ENCODE assay signal across 18 cellular contexts in genomic region chr15:88908697-88909621, GRCh38. TPM values are rescaled to one million over a fixed set of nuclear protein-coding genes. Genes with fewer than 3 reads are reported as not detected.
DNase-seq lines count a peak whose midpoint lies in the region; ATAC-seq, FAIRE-seq and TF ChIP-seq lines count a peak whose summit lies in the region.
"Had no signal": no experiment of that assay in that cellular context is flagged by ENCODE, and none has a peak within 500 bp of the region (broad histone marks: within the 10 kb centered on the region; RNA-seq: fewer than 3 reads in every experiment).

No MANE protein-coding gene starts in this region.

- peaks cover 44% of the 10 kb centered on the region for H3K4me1 Mint-ChIP-seq in progenitor cell of endocrine pancreas (ENCODE audit: low read depth)

- H3K36me3 Mint-ChIP-seq in progenitor cell of endocrine pancreas (ENCODE audit: insufficient read depth), result peaks cover 27% of the 10 kb centered on the region
- H3K36me3 Mint-ChIP-seq: activated CD8-positive, alpha-beta memory T cell treated with anti-CD3 and anti-CD28 coated beads, Interleukin-2, amount 10 ng/mL, durations not matched to agents 7 days and 5 days had no signal

- no peaks in the 10 kb centered on the region for H3K9me3 Mint-ChIP-seq in progenitor cell of endocrine pancreas (ENCODE audit: low read depth)
- H3K9me3 Mint-ChIP-seq: activated naive CD8-positive, alpha-beta T cell treated with anti-CD3 and anti-CD28 coated beads, Interleukin-2, amount 10 ng/mL, durations not matched to agents 7 days and 5 days; mesothelial cell of epicardium had no signal

- H3K4me3 ChIP-seq in BLaER1 treated with 17β-estradiol and CSF1 and Interleukin-3, amounts not matched to agents 10 nM and 100 nM, result no peak overlapping the region
- H3K4me3 ChIP-seq in fibroblast of lung (replicated peaks in 1 of 4; ENCODE audit: control extremely low read depth in 1 of 4, insufficient read depth in 1 of 4, low read depth in 3 of 4, low read length in 4 of 4), result no peak overlapping the region
- H3K4me3 ChIP-seq in spleen, result no peak overlapping the region
- H3K4me3 ChIP-seq: skin epidermis had no signal

- FAIRE-seq in HTR-8/SVneo (lab: Jason Lieb, UNC), result peak; percentile 58

- no peak for TF ChIP-seq POLR2A in spleen (IDR thresholded peaks at IDR 0.05)

- H2AFZ ChIP-seq in fibroblast of lung (ENCODE audit: low read length), result no peak overlapping the region

- DNase-seq in HTR-8/SVneo (ENCODE audit: insufficient read length, low spot score), result no peak
- DNase-seq in fibroblast of lung (ENCODE audit: low read depth in 2 of 2), result peak; percentile 36 to 61
- no peak for DNase-seq in progenitor cell of endocrine pancreas (ENCODE audit: low spot score, unreplicated experiment)
- DNase-seq in SIG-M5 (lab: John Stamatoyannopoulos, UW), result no peak
- DNase-seq in spleen, result no peak
- DNase-seq in DMS53 treated with DMSO at 0.1 percent for 48 hours (lab: John Stamatoyannopoulos, UW; ENCODE audit: unreplicated experiment), result no peak
- DNase-seq: activated CD8-positive, alpha-beta memory T cell treated with anti-CD3 and anti-CD28 coated beads, Interleukin-2, amount 10 ng/mL, durations not matched to agents 7 days and 5 days; activated naive CD8-positive, alpha-beta T cell treated with anti-CD3 and anti-CD28 coated beads, Interleukin-2, amount 10 ng/mL, durations not matched to agents 7 days and 5 days; effector memory CD4-positive, alpha-beta T cell; HCEC 1CT; hippocampal formation; NCI-H2227 treated with DMSO at 0.1 percent for 48 hours; T-helper 9 cell had no signal

- peak overlapping the region in 7 of 11 experiments; percentile 12 to 99 (median 86); a peak in 9 of 22 replicates for H3K4me2 ChIP-seq in BLaER1 treated with 17β-estradiol and CSF1 and Interleukin-3, amounts not matched to agents 10 nM and 100 nM
- H3K4me2 ChIP-seq in fibroblast of lung (ENCODE audit: extremely low read depth, insufficient read depth, low read length), result no peak overlapping the region
- H3K4me2 ChIP-seq: KMS-11 had no signal

- intact Hi-C loops in spleen (cut with DNase I; ENCODE audit: low total_unique reads), result loop anchor here (10.0 kb wide), 2 partner anchors 106 to 266 kb away; no protein-coding TSS in a partner anchor

- WGBS in spleen, 5 donors, result 80 to 96% (median 94%) methylated on average over 9 to 16 of the region's 16 CpGs

- no peaks in the 10 kb centered on the region for H3K27me3 Mint-ChIP-seq in progenitor cell of endocrine pancreas
- H3K27me3 Mint-ChIP-seq: activated CD8-positive, alpha-beta memory T cell treated with anti-CD3 and anti-CD28 coated beads, Interleukin-2, amount 10 ng/mL, durations not matched to agents 7 days and 5 days; activated naive CD8-positive, alpha-beta T cell treated with anti-CD3 and anti-CD28 coated beads, Interleukin-2, amount 10 ng/mL, durations not matched to agents 7 days and 5 days had no signal

- H3K36me3 ChIP-seq in BLaER1 treated with 17β-estradiol and CSF1 and Interleukin-3, amounts not matched to agents 10 nM and 100 nM, result peaks cover 0 to 60% (median 48%) of the 10 kb centered on the region in 11 experiments; a peak in 18 of 22 replicates
- H3K36me3 ChIP-seq in fibroblast of lung (ENCODE audit: control insufficient read depth, insufficient read depth, low read length) (peaks cover 8% of the 10 kb centered on the region), spleen (peaks cover 0 to 45% (median 0%) of the 10 kb centered on the region in 6 donors)

- H3K9me3 ChIP-seq in BLaER1 treated with 17β-estradiol and CSF1 and Interleukin-3, amounts not matched to agents 10 nM and 100 nM (replicated peaks in 1 of 11), result no peaks in the 10 kb centered on the region
- H3K9me3 ChIP-seq in fibroblast of lung (ENCODE audit: control insufficient read depth, insufficient read depth, low read depth, low read length) (no peaks in the 10 kb centered on the region), spleen (no peaks in the 10 kb centered on the region)

- peaks cover 0 to 66% (median 7%) of the 10 kb centered on the region in 11 experiments; a peak in 7 of 22 replicates for H4K20me1 ChIP-seq in BLaER1 treated with 17β-estradiol and CSF1 and Interleukin-3, amounts not matched to agents 10 nM and 100 nM
- no peaks in the 10 kb centered on the region for H4K20me1 ChIP-seq in fibroblast of lung (ENCODE audit: control insufficient read depth, extremely low read depth, insufficient read depth, low read length)

- H3K4me1 ChIP-seq in BLaER1 treated with 17β-estradiol and CSF1 and Interleukin-3, amounts not matched to agents 10 nM and 100 nM, result peaks cover 18 to 57% (median 47%) of the 10 kb centered on the region in 10 experiments
- H3K4me1 ChIP-seq in fibroblast of lung (ENCODE audit: control insufficient read depth, extremely low read depth, insufficient read depth, low read length) (peaks cover 10% of the 10 kb centered on the region), spleen (peaks cover 0 to 45% (median 23%) of the 10 kb centered on the region in 6 donors)

- no peak for ATAC-seq in HG02938 (IDR thresholded peaks at IDR 0.05; ENCODE audit: unreplicated experiment)
- ATAC-seq: activated CD8-positive, alpha-beta memory T cell treated with anti-CD3 and anti-CD28 coated beads, Interleukin-2, amount 10 ng/mL, durations not matched to agents 7 days and 5 days had no signal

- H3K4me3 Mint-ChIP-seq in progenitor cell of endocrine pancreas (ENCODE audit: low read depth), result no peak overlapping the region
- H3K4me3 Mint-ChIP-seq: activated CD8-positive, alpha-beta memory T cell treated with anti-CD3 and anti-CD28 coated beads, Interleukin-2, amount 10 ng/mL, durations not matched to agents 7 days and 5 days; activated naive CD8-positive, alpha-beta T cell treated with anti-CD3 and anti-CD28 coated beads, Interleukin-2, amount 10 ng/mL, durations not matched to agents 7 days and 5 days; mesothelial cell of epicardium had no signal

- H3K79me2 ChIP-seq in fibroblast of lung (ENCODE audit: control insufficient read depth, insufficient read depth, low read length), result peaks cover 8% of the 10 kb centered on the region

- no peaks in the 10 kb centered on the region for H3K27me3 ChIP-seq in BLaER1 treated with 17β-estradiol and CSF1 and Interleukin-3, amounts not matched to agents 10 nM and 100 nM
- H3K27me3 ChIP-seq in fibroblast of lung (ENCODE audit: control insufficient read depth, insufficient read depth, low read length) (no peaks in the 10 kb centered on the region), spleen (replicated peaks in 1 of 7) (peaks cover 0 to 13% (median 0%) of the 10 kb centered on the region in 7 donors)

- peak overlapping the region; percentile 67 for H3K27ac Mint-ChIP-seq in progenitor cell of endocrine pancreas
- H3K27ac Mint-ChIP-seq: activated CD8-positive, alpha-beta memory T cell treated with anti-CD3 and anti-CD28 coated beads, Interleukin-2, amount 10 ng/mL, durations not matched to agents 7 days and 5 days; activated naive CD8-positive, alpha-beta T cell treated with anti-CD3 and anti-CD28 coated beads, Interleukin-2, amount 10 ng/mL, durations not matched to agents 7 days and 5 days; mesothelial cell of epicardium had no signal

- peak overlapping the region in 3 of 11 experiments; percentile 11 to 18 (median 12); a peak in 2 of 22 replicates for H3K27ac ChIP-seq in BLaER1 treated with 17β-estradiol and CSF1 and Interleukin-3, amounts not matched to agents 10 nM and 100 nM
- H3K27ac ChIP-seq in fibroblast of lung (ENCODE audit: insufficient read depth, low read length) (no peak overlapping the region), spleen (no peak overlapping the region)
- H3K27ac ChIP-seq: KMS-11 had no signal

- H3K9ac ChIP-seq in BLaER1 treated with 17β-estradiol and CSF1 and Interleukin-3, amounts not matched to agents 10 nM and 100 nM, result peak overlapping the region in 3 of 11 experiments; percentile 10 to 33 (median 33); a peak in 2 of 22 replicates
- no peak overlapping the region for H3K9ac ChIP-seq in fibroblast of lung (ENCODE audit: insufficient read depth, low read length)
- H3K9ac ChIP-seq: KMS-11 had no signal

- TF ChIP-seq CTCF in fibroblast of lung (conservative IDR thresholded peaks at IDR 0.05 in 1 of 2, IDR thresholded peaks at IDR 0.05 in 1 of 2; ENCODE audit: low read depth in 1 of 2, low read length in 2 of 2) (no peak), progenitor cell of endocrine pancreas (IDR thresholded peaks at IDR 0.05; ENCODE audit: unreplicated experiment) (no peak), spleen (IDR thresholded peaks at IDR 0.05 in 8 of 11, conservative IDR thresholded peaks at IDR 0.05 in 3 of 11) (no peak)

RNA-seq across cellular contexts. Expression of gene MFGE8, which starts 4.2 kb away (rescaled TPM):
- total RNA-seq in fibroblast of lung, result 160 and 263 TPM in 2 replicates
- 336 and 391 TPM in 2 replicates for polyA plus RNA-seq in fibroblast of lung
- 233 and 306 TPM in 2 replicates for polyA plus RNA-seq in fibroblast of lung (2012)
- 210 and 305 TPM in 2 replicates for polyA minus RNA-seq in fibroblast of lung (ENCODE audit: low replicate concordance)
- 297 and 309 TPM in 2 replicates for total RNA-seq in progenitor cell of endocrine pancreas
- total RNA-seq in spleen, result 100 to 1,000 TPM in 1 of 7 donors, 10 to 100 TPM in 6; 29.0 to 105 (median 66.8) TPM
- polyA plus RNA-seq in spleen, result 10 to 100 TPM; 21.8 to 82.7 (median 62.9) TPM

RNA-seq across cellular contexts. Expression of gene HAPLN3, which starts 13.6 kb away (rescaled TPM):
- total RNA-seq in fibroblast of lung (2.8 and 3.1 TPM in 2 replicates), progenitor cell of endocrine pancreas (6.2 and 8.4 TPM in 2 replicates), spleen (10 to 100 TPM; 12.6 to 36.0 (median 17.3) TPM)
- polyA plus RNA-seq in fibroblast of lung (4.0 and 4.3 TPM in 2 replicates), spleen (10 to 100 TPM in 2 of 3 donors, 1 to 10 TPM in 1; 9.7 to 16.6 (median 14.8) TPM)
- 5.0 and 5.4 TPM in 2 replicates for polyA plus RNA-seq in fibroblast of lung (2012)
- polyA minus RNA-seq in fibroblast of lung (ENCODE audit: low replicate concordance), result 2.3 and 4.3 TPM in 2 replicates

Comparison
In these comparisons a context has a peak if more than half of its experiments do, and no peak if none do; other contexts are left out.
1. DNase-seq: peak in fibroblast of lung (2 of 2); none in HTR-8/SVneo (single experiment), progenitor cell of endocrine pancreas (single experiment), SIG-M5 (single experiment), spleen (single experiment) and DMS53 treated with DMSO at 0.1 percent for 48 hours (single experiment).